ENCODE assay signal across 9 cellular contexts in genomic region chr21:45228171-45228641, GRCh38. TPM values are rescaled to one million over a fixed set of nuclear protein-coding genes. Genes with fewer than 3 reads are reported as not detected.
A peak's percentile ranks its signal among the peaks of the same experiment; 100 is the strongest.
DNase-seq lines count a peak whose midpoint lies in the region; ATAC-seq, FAIRE-seq and TF ChIP-seq lines count a peak whose summit lies in the region.
"Had no signal": no experiment of that assay in that cellular context is flagged by ENCODE, and none has a peak within 500 bp of the region (broad histone marks: within the 10 kb centered on the region; RNA-seq: fewer than 3 reads in every experiment).

No MANE protein-coding gene starts in this region.

- H3K9me3 ChIP-seq in left lung, result no peaks in the 10 kb centered on the region
- H3K9me3 ChIP-seq: upper lobe of left lung had no signal

- peak; percentile 93 for FAIRE-seq in RCC 7860 (lab: Jason Lieb, UNC)

- peaks cover 0 to 3% of the 10 kb centered on the region in 2 donors for H3K4me1 ChIP-seq in left lung
- H3K4me1 ChIP-seq: upper lobe of left lung had no signal

- DNase-seq in AG04449 (ENCODE audit: low read depth, low spot score) (peak; percentile 94), RCC 7860 (ENCODE audit: low spot score) (peak; percentile 85), left lung (no peak), GM19238 (ENCODE audit: insufficient read length, low spot score) (no peak), NCI-H1417 treated with DMSO at 0.1 percent for 48 hours (lab: John Stamatoyannopoulos, UW) (no peak)
- DNase-seq in activated naive CD4-positive, alpha-beta T cell treated with Interleukin-2 at 50 U/mL for 16 hours, result peak; percentile 82
- peak; percentile 62 for DNase-seq in stimulated activated CD8-positive, alpha-beta memory T cell treated with anti-CD3 and anti-CD28 coated beads, Interleukin-7, amount 100 ng/mL, for 24 hours (ENCODE audit: low read depth)

- peak overlapping the region; percentile 15; the same call in 1 of the 2 replicates for H3K4me3 ChIP-seq in AG04449 (ENCODE audit: low read depth, low read length)
- no peak overlapping the region for H3K4me3 ChIP-seq in left lung
- H3K4me3 ChIP-seq: upper lobe of left lung had no signal

- H3K36me3 ChIP-seq in left lung, result peaks cover 0 to 4% of the 10 kb centered on the region in 2 donors

- no peak for TF ChIP-seq CTCF in AG04449 (IDR thresholded peaks at IDR 0.05; ENCODE audit: insufficient read depth, low read length, missing control alignments)
- no peak for TF ChIP-seq CTCF in left lung (IDR thresholded peaks at IDR 0.05)

- CTCF ChIA-PET in AG04449 (lab: Yijun Ruan, JAX), result interaction anchor here (1.1 to 3.2 kb wide), 4 partner anchors 20 to 90 kb away, joined by 4 to 21 read pairs (median 10); no protein-coding TSS in a partner anchor

- no peak overlapping the region for H3K27ac ChIP-seq in left lung
- H3K27ac ChIP-seq: upper lobe of left lung had no signal

- H3K27me3 ChIP-seq in left lung, result peaks cover 0 to 15% of the 10 kb centered on the region in 2 donors
- H3K27me3 ChIP-seq: upper lobe of left lung had no signal

- intact Hi-C loops in left lung (cut with DNase I), result no loop called here

- POLR2A ChIA-PET in AG04449 (lab: Yijun Ruan, JAX), result interaction anchor here (0.7 to 1.7 kb wide), 3 partner anchors 20 to 86 kb away, joined by 3 read pairs; no protein-coding TSS in a partner anchor

- ATAC-seq in left lung (peak; percentile 70), GM19395 (IDR thresholded peaks at IDR 0.05; ENCODE audit: unreplicated experiment) (no peak)

RNA-seq across cellular contexts. Expression of gene POFUT2, which starts 59.5 kb away (rescaled TPM):
- total RNA-seq in left lung, result 10 to 100 TPM; 31.6 to 35.1 TPM

Comparison
In these comparisons a context has a peak if more than half of its experiments do, and no peak if none do; other contexts are left out.
1. DNase-seq: peak in AG04449 (single experiment), RCC 7860 (single experiment), activated naive CD4-positive, alpha-beta T cell treated with Interleukin-2 at 50 U/mL for 16 hours (single experiment) and stimulated activated CD8-positive, alpha-beta memory T cell treated with anti-CD3 and anti-CD28 coated beads, Interleukin-7, amount 100 ng/mL, for 24 hours (single experiment); none in left lung (0 of 2), GM19238 (single experiment) and NCI-H1417 treated with DMSO at 0.1 percent for 48 hours (single experiment).